In genomic region chr17:62470666-62471379, GRCh38 we compare ENCODE assay signal across 8 cellular contexts. TPM values are rescaled to one million over a fixed set of nuclear protein-coding genes. Genes with fewer than 3 reads are reported as not detected.
A peak's percentile ranks its signal among the peaks of the same experiment; 100 is the strongest.
DNase-seq lines count a peak whose midpoint lies in the region; ATAC-seq lines count a peak whose summit lies in the region.
"Not testable (repeated sequence)": the region's sequence is repeated elsewhere in the genome, so short reads cannot be mapped to it uniquely, and the experiment has no call there.

No MANE protein-coding gene starts in this region.

- H3K27me3 Mint-ChIP-seq in T-helper 17 cell = not testable (repeated sequence)

- peak; percentile 42 for ATAC-seq in T-helper 17 cell

- peak; percentile 41 for DNase-seq in AG08395 (ENCODE audit: low spot score)
- peak; percentile 91 for DNase-seq in HT-29 (ENCODE audit: low spot score)
- DNase-seq in NCI-H226 = peak; percentile 36
- DNase-seq in T-helper 17 cell = peak; percentile 36 to 42 (median 36)
- peak; percentile 90 for DNase-seq in activated effector memory CD4-positive, alpha-beta T cell treated with anti-CD3 and anti-CD28 coated beads, Interleukin-2, amount 50 U/mL, for 16 hours
- DNase-seq in epithelial cell of prostate (ENCODE audit: low read depth, low spot score) = peak; percentile 36
- peak; percentile 50 for DNase-seq in medulla oblongata (ENCODE audit: extremely low spot score)
- peak; percentile 63 to 65 for DNase-seq in stimulated activated CD4-positive, alpha-beta T cell treated with anti-CD3 and anti-CD28 coated beads, Interleukin-4, amount 100 ng/mL, for 4 hours

- H3K4me3 Mint-ChIP-seq in T-helper 17 cell = peak overlapping the region; percentile 56

- H3K4me1 Mint-ChIP-seq in T-helper 17 cell = peaks cover 10% of the 10 kb centered on the region

- peak overlapping the region; percentile 21 for H3K27ac ChIP-seq in epithelial cell of prostate

- H3K27ac Mint-ChIP-seq in T-helper 17 cell = peak overlapping the region; percentile 75

- not testable (repeated sequence) for H3K36me3 Mint-ChIP-seq in T-helper 17 cell (ENCODE audit: low read depth)

- not testable (repeated sequence) for H3K9me3 ChIP-seq in T-helper 17 cell (ENCODE audit: control insufficient read depth, low read length, poor library complexity, severe bottlenecking)

RNA-seq across cellular contexts. Expression of gene TLK2, which starts 7.8 kb away (rescaled TPM):
- 15.5 and 19.8 TPM in 2 replicates for total RNA-seq in HT-29 (2014; rRNA removed; shearing (Covaris generic))
- total RNA-seq in T-helper 17 cell = 10 to 100 TPM; 49.4 to 68.5 TPM

RNA-seq across cellular contexts. Expression of gene METTL2A, which starts 47.1 kb away (rescaled TPM):
- 22.7 and 23.9 TPM in 2 replicates for total RNA-seq in HT-29 (2014; rRNA removed; shearing (Covaris generic))
- total RNA-seq in T-helper 17 cell = 10 to 100 TPM; 10.3 to 10.8 TPM

Comparison
In these comparisons a context has a peak if more than half of its experiments do, and no peak if none do; other contexts are left out.
1. Peak in every context shown above with its lines: DNase-seq, ATAC-seq and H3K27ac ChIP-seq.
2. DNase-seq: peak in every context shown above with its lines; median percentile 91 in HT-29; 90 in activated effector memory CD4-positive, alpha-beta T cell treated with anti-CD3 and anti-CD28 coated beads, Interleukin-2, amount 50 U/mL, for 16 hours; 64 in stimulated activated CD4-positive, alpha-beta T cell treated with anti-CD3 and anti-CD28 coated beads, Interleukin-4, amount 100 ng/mL, for 4 hours; 50 in medulla oblongata; 41 in AG08395; 36 in NCI-H226; 36 in T-helper 17 cell; 36 in epithelial cell of prostate.